ENCODE assay signal across 1 cellular context in the genomic region with DNA sequence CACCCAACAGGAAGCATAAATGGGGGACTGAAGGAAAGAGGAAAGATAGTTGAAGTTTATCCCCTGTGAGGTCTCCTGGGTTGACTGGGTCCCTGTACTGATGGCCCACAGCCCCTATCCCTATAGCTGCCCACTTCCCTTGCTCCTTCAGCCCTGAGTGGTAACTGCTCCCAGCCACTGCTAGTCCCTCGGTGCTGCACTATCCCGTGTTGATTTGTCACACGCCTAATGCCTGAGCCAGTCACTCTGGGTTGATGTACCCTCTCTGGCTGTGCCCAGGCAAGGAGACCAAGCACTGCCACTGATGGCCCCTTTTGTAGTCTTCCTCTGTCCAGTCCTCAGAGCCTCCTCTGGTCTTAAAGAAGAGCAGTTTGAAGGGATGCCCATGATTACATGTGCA.
TF ChIP-seq lines count a peak whose summit lies in the region.

No MANE protein-coding gene starts in this region.

TF ChIP-seq in SK-N-SH, 30 proteins besides CTCF, POLR2A, EP300 and RAD21:
- no peak for TF ChIP-seq YY1 (IDR thresholded peaks at IDR 0.05; ENCODE audit: low read depth)
- TF ChIP-seq FOSL2 (IDR thresholded peaks at IDR 0.05; ENCODE audit: borderline replicate concordance, low read depth) = no peak
- TF ChIP-seq, protein P1, sequence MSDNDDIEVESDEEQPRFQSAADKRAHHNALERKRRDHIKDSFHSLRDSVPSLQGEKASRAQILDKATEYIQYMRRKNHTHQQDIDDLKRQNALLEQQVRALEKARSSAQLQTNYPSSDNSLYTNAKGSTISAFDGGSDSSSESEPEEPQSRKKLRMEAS (IDR thresholded peaks at IDR 0.05; ENCODE audit: low read depth) = no peak
- no peak for TF ChIP-seq SMC3 (IDR thresholded peaks at IDR 0.05; ENCODE audit: low read depth, low read length)
- TF ChIP-seq NRF1 (IDR thresholded peaks at IDR 0.05; ENCODE audit: low read depth, low read length) = no peak
- no peak for TF ChIP-seq CHD2 (IDR thresholded peaks at IDR 0.05; ENCODE audit: low read length, partially characterized antibody)
TF ChIP-seq in SK-N-SH: peak in this region for 0.
